Comparison of ENCODE assay signal across 1 cellular context in the genomic region with DNA sequence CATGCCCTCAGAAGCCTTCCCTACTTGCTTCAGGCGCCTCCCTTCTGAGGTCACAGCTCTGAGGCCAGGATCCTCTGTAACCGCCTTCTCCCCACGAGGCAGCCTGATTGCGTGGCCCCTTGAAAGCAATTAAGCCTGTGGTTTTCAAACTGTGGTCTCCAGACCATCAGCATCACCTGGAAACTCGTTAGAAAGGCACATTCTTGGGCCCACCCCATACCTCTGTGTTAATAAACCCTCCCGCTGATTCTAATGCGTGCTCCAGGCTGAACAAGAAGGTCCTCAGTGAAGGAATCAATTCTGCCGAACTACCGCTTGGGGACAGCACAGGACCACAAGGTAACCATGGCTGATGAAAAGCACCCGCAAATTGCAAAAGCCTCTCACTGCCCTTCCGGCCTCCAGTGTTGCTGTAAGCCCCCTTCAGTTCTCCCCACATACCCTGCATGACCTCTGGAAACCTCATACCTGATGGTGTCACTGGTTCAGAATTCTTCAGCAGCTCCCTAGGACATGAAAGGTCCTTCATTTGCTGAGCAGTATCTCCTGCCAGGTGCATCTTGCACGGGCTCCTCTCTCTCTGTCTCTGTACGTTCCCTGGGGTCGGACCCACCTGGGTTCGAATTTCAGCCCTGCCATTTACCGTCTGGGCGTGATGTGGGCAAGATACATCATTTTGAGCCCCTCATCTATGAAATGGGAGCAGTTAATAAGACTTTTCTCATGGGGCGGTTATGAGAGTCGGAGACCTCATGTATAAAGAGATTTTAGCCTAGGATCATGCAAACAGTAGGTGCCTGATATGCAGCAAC.
TF ChIP-seq lines count a peak whose summit lies in the region.

No MANE protein-coding gene starts in this region.

TF ChIP-seq in GM12878, 131 proteins besides CTCF, POLR2A, EP300 and RAD21:
- 0 out of 2 replicates have a peak, but pooled peaks have one; percentile 40 for TF ChIP-seq IRF4 (IDR thresholded peaks at IDR 0.05; ENCODE audit: low read depth, low read length)
- TF ChIP-seq MTA2 (IDR thresholded peaks at IDR 0.05; ENCODE audit: low read depth) = no peak
- TF ChIP-seq YY1 (IDR thresholded peaks at IDR 0.05; ENCODE audit: low read depth, low read length) = peak; percentile 74
- TF ChIP-seq YBX1 (IDR thresholded peaks at IDR 0.05) = no peak
- no peak for TF ChIP-seq CHD1 (IDR thresholded peaks at IDR 0.05; ENCODE audit: low read depth, low read length)
- TF ChIP-seq, protein P1, sequence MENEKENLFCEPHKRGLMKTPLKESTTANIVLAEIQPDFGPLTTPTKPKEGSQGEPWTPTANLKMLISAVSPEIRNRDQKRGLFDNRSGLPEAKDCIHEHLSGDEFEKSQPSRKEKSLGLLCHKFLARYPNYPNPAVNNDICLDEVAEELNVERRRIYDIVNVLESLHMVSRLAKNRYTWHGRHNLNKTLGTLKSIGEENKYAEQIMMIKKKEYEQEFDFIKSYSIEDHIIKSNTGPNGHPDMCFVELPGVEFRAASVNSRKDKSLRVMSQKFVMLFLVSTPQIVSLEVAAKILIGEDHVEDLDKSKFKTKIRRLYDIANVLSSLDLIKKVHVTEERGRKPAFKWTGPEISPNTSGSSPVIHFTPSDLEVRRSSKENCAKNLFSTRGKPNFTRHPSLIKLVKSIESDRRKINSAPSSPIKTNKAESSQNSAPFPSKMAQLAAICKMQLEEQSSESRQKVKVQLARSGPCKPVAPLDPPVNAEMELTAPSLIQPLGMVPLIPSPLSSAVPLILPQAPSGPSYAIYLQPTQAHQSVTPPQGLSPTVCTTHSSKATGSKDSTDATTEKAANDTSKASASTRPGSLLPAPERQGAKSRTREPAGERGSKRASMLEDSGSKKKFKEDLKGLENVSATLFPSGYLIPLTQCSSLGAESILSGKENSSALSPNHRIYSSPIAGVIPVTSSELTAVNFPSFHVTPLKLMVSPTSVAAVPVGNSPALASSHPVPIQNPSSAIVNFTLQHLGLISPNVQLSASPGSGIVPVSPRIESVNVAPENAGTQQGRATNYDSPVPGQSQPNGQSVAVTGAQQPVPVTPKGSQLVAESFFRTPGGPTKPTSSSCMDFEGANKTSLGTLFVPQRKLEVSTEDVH (IDR thresholded peaks at IDR 0.05; ENCODE audit: low read depth, partially characterized antibody) = no peak
- no peak for TF ChIP-seq EZH2 (IDR thresholded peaks at IDR 0.05; ENCODE audit: borderline replicate concordance, control insufficient read depth, low read depth, low read length)
- TF ChIP-seq, protein P2, sequence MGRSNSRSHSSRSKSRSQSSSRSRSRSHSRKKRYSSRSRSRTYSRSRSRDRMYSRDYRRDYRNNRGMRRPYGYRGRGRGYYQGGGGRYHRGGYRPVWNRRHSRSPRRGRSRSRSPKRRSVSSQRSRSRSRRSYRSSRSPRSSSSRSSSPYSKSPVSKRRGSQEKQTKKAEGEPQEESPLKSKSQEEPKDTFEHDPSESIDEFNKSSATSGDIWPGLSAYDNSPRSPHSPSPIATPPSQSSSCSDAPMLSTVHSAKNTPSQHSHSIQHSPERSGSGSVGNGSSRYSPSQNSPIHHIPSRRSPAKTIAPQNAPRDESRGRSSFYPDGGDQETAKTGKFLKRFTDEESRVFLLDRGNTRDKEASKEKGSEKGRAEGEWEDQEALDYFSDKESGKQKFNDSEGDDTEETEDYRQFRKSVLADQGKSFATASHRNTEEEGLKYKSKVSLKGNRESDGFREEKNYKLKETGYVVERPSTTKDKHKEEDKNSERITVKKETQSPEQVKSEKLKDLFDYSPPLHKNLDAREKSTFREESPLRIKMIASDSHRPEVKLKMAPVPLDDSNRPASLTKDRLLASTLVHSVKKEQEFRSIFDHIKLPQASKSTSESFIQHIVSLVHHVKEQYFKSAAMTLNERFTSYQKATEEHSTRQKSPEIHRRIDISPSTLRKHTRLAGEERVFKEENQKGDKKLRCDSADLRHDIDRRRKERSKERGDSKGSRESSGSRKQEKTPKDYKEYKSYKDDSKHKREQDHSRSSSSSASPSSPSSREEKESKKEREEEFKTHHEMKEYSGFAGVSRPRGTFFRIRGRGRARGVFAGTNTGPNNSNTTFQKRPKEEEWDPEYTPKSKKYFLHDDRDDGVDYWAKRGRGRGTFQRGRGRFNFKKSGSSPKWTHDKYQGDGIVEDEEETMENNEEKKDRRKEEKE (IDR thresholded peaks at IDR 0.05) = no peak
- TF ChIP-seq HCFC1 (IDR thresholded peaks at IDR 0.05; ENCODE audit: low read length) = no peak
- TF ChIP-seq, protein P3, sequence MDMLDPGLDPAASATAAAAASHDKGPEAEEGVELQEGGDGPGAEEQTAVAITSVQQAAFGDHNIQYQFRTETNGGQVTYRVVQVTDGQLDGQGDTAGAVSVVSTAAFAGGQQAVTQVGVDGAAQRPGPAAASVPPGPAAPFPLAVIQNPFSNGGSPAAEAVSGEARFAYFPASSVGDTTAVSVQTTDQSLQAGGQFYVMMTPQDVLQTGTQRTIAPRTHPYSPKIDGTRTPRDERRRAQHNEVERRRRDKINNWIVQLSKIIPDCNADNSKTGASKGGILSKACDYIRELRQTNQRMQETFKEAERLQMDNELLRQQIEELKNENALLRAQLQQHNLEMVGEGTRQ (IDR thresholded peaks at IDR 0.05; ENCODE audit: borderline replicate concordance, low read depth, low read length) = no peak
- 0 out of 3 replicates have a peak, but pooled peaks have one; percentile 54 for TF ChIP-seq POU2F2 (IDR thresholded peaks at IDR 0.05; ENCODE audit: borderline replicate concordance, low read depth, low read length)
- TF ChIP-seq RUNX3 (IDR thresholded peaks at IDR 0.05; ENCODE audit: low read length) = peak; percentile 45; the same call in 1 of the 2 replicates
- no peak for TF ChIP-seq SIN3A (IDR thresholded peaks at IDR 0.05; ENCODE audit: low read depth, low read length)
- TF ChIP-seq SIX5 (IDR thresholded peaks at IDR 0.05; ENCODE audit: low read depth, low read length, severe bottlenecking) = no peak
- no peak for TF ChIP-seq SP1 (IDR thresholded peaks at IDR 0.05; ENCODE audit: low read depth, low read length)
- TF ChIP-seq CEBPB (IDR thresholded peaks at IDR 0.05; ENCODE audit: borderline replicate concordance in 1 of 2, low read depth in 2 of 2, low read length in 2 of 2) = peak in 1 of 2 experiments; percentile 45; a peak in 1 of 4 replicates
- TF ChIP-seq CBX3 (IDR thresholded peaks at IDR 0.05; ENCODE audit: borderline replicate concordance, low read depth) = no peak
- TF ChIP-seq SMAD1 (IDR thresholded peaks at IDR 0.05; ENCODE audit: low read depth, partially characterized antibody) = no peak
- peak; percentile 96 for TF ChIP-seq SMC3 (IDR thresholded peaks at IDR 0.05; ENCODE audit: borderline replicate concordance, low read length)
- TF ChIP-seq ZNF207 (IDR thresholded peaks at IDR 0.05; ENCODE audit: borderline replicate concordance) = peak; percentile 30; the same call in 1 of the 2 replicates
